8 cellular contexts compared by ENCODE assay signal in genomic region chr16:86664518-86665318, GRCh38.
A peak's percentile ranks its signal among the peaks of the same experiment; 100 is the strongest.
DNase-seq lines count a peak whose midpoint lies in the region; ATAC-seq and TF ChIP-seq lines count a peak whose summit lies in the region.

No MANE protein-coding gene starts in this region.

- peak overlapping the region; percentile 47 for H3K4me3 Mint-ChIP-seq in activated T-cell treated with anti-CD3 and anti-CD28 coated beads, Interleukin-2, amount 50 U/mL, for 24 hours

- H3K9me3 Mint-ChIP-seq in activated T-cell treated with anti-CD3 and anti-CD28 coated beads, Interleukin-2, amount 50 U/mL, for 24 hours, result peaks cover 8% of the 10 kb centered on the region

- DNase-seq in AG09309 (ENCODE audit: low read depth) (peak; percentile 85), HT1080 (ENCODE audit: low read depth) (peak; percentile 99), kidney glomerular epithelial cell (lab: John Stamatoyannopoulos, UW) (peak; percentile 95), stromal cell of bone marrow (ENCODE audit: low read depth) (peak; percentile 90), NCI-H1417 treated with DMSO at 0.1 percent for 48 hours (lab: John Stamatoyannopoulos, UW) (no peak), NCI-H1436 treated with DMSO at 0.1 percent for 48 hours (lab: John Stamatoyannopoulos, UW) (no peak)
- DNase-seq in activated T-cell treated with anti-CD3 and anti-CD28 coated beads, Interleukin-2, amount 50 U/mL, for 24 hours, result peak; percentile 60

- H3K4me1 Mint-ChIP-seq in activated T-cell treated with anti-CD3 and anti-CD28 coated beads, Interleukin-2, amount 50 U/mL, for 24 hours (ENCODE audit: low read depth), result peaks cover 28% of the 10 kb centered on the region

- ATAC-seq in GM19452 (IDR thresholded peaks at IDR 0.05; ENCODE audit: unreplicated experiment), result peak; percentile 76

- H3K36me3 Mint-ChIP-seq in activated T-cell treated with anti-CD3 and anti-CD28 coated beads, Interleukin-2, amount 50 U/mL, for 24 hours (ENCODE audit: low read depth), result no peaks in the 10 kb centered on the region

- peak overlapping the region; percentile 7 for H3K4me3 ChIP-seq in AG09309 (ENCODE audit: control insufficient read depth, low read depth, low read length)

- H3K27ac Mint-ChIP-seq in activated T-cell treated with anti-CD3 and anti-CD28 coated beads, Interleukin-2, amount 50 U/mL, for 24 hours, result peak overlapping the region; percentile 95

- H3K27me3 Mint-ChIP-seq in activated T-cell treated with anti-CD3 and anti-CD28 coated beads, Interleukin-2, amount 50 U/mL, for 24 hours, result peaks cover 61% of the 10 kb centered on the region

- TF ChIP-seq CTCF in AG09309 (IDR thresholded peaks at IDR 0.05; ENCODE audit: control insufficient read depth, insufficient read depth, low read depth, low read length, missing control alignments), result no peak

Comparison
In these comparisons a context has a peak if more than half of its experiments do, and no peak if none do; other contexts are left out.
1. DNase-seq: peak in AG09309 (single experiment), HT1080 (single experiment), activated T-cell treated with anti-CD3 and anti-CD28 coated beads, Interleukin-2, amount 50 U/mL, for 24 hours (single experiment), kidney glomerular epithelial cell (single experiment) and stromal cell of bone marrow (single experiment); none in NCI-H1417 treated with DMSO at 0.1 percent for 48 hours (single experiment) and NCI-H1436 treated with DMSO at 0.1 percent for 48 hours (single experiment).